ENCODE assay signal across 1 cellular context in genomic region chr1:234627009-234627950, GRCh38.
TF ChIP-seq lines count a peak whose summit lies in the region.

No MANE protein-coding gene starts in this region.

TF ChIP-seq in HepG2, 621 proteins besides CTCF, POLR2A, EP300 and RAD21 (continues in another document):
- 0 out of 4 replicates have a peak, but pooled peaks of 1 of the 2 experiments have one; percentile 38 for TF ChIP-seq KLF16 (CRISPR knock-in tag; IDR thresholded peaks at IDR 0.05)
- TF ChIP-seq PHF5A (CRISPR knock-in tag; IDR thresholded peaks at IDR 0.05; ENCODE audit: low read depth, unreplicated experiment) = peak; percentile 45
- 0 out of 2 replicates have a peak, but pooled peaks have one; percentile 54 for TF ChIP-seq ZNF614 (CRISPR knock-in tag; IDR thresholded peaks at IDR 0.05; ENCODE audit: borderline replicate concordance)
- no peak for TF ChIP-seq ISL2 (CRISPR knock-in tag; IDR thresholded peaks at IDR 0.05)
- peak; percentile 72 for TF ChIP-seq MED1 (CRISPR knock-in tag; IDR thresholded peaks at IDR 0.05)
- TF ChIP-seq HMG20B (CRISPR knock-in tag; conservative IDR thresholded peaks at IDR 0.05) = no peak
- TF ChIP-seq MAX (IDR thresholded peaks at IDR 0.05) = peak; percentile 21; the same call in 1 of the 2 replicates
- peak; percentile 49; the same call in 1 of the 2 replicates for TF ChIP-seq CEBPG (CRISPR knock-in tag; IDR thresholded peaks at IDR 0.05)
- 0 out of 2 replicates have a peak, but pooled peaks have one; percentile 19 for TF ChIP-seq FOXC1 (CRISPR knock-in tag; IDR thresholded peaks at IDR 0.05; ENCODE audit: borderline replicate concordance)
- 0 out of 2 replicates have a peak, but pooled peaks have one; percentile 32 for TF ChIP-seq ZNF335 (CRISPR knock-in tag; IDR thresholded peaks at IDR 0.05)
- TF ChIP-seq KDM3A (CRISPR knock-in tag; IDR thresholded peaks at IDR 0.05; ENCODE audit: low read depth) = no peak
- TF ChIP-seq KAT8 (CRISPR knock-in tag; IDR thresholded peaks at IDR 0.05) = 0 out of 2 replicates have a peak, but pooled peaks have one; percentile 30
- TF ChIP-seq FOXA3 (CRISPR knock-in tag; IDR thresholded peaks at IDR 0.05) = peak; percentile 40; the same call in 1 of the 2 replicates
- TF ChIP-seq HOMEZ (CRISPR knock-in tag; IDR thresholded peaks at IDR 0.05; ENCODE audit: low read depth) = peak; percentile 50; the same call in 1 of the 2 replicates
- TF ChIP-seq TEAD3 (CRISPR knock-in tag; optimal IDR thresholded peaks at IDR 0.05; ENCODE audit: borderline replicate concordance) = peak; percentile 96
- no peak for TF ChIP-seq ZNF3 (CRISPR knock-in tag; IDR thresholded peaks at IDR 0.05)
- TF ChIP-seq ZNF432 (CRISPR knock-in tag; IDR thresholded peaks at IDR 0.05; ENCODE audit: borderline replicate concordance) = no peak
- TF ChIP-seq HDAC2 (CRISPR knock-in tag; IDR thresholded peaks at IDR 0.05) = peak; percentile 40; the same call in 1 of the 2 replicates
- no peak for TF ChIP-seq ZFP1 (CRISPR knock-in tag; IDR thresholded peaks at IDR 0.05)
- TF ChIP-seq ZNF567 (CRISPR knock-in tag; IDR thresholded peaks at IDR 0.05; ENCODE audit: borderline replicate concordance) = 0 out of 2 replicates have a peak, but pooled peaks have one; percentile 78
- 0 out of 2 replicates have a peak, but pooled peaks have one; percentile 8 for TF ChIP-seq BCL6 (CRISPR knock-in tag; IDR thresholded peaks at IDR 0.05)
- TF ChIP-seq TAF1 (CRISPR knock-in tag; IDR thresholded peaks at IDR 0.05) = peak; percentile 19; the same call in 1 of the 2 replicates
- peak; percentile 56 for TF ChIP-seq NCOA2 (CRISPR knock-in tag; IDR thresholded peaks at IDR 0.05)
- TF ChIP-seq TCF12 (IDR thresholded peaks at IDR 0.05) = no peak
- no peak for TF ChIP-seq TCF12 (CRISPR knock-in tag; IDR thresholded peaks at IDR 0.05)
- TF ChIP-seq ZNF792 (CRISPR knock-in tag; IDR thresholded peaks at IDR 0.05) = peak; percentile 37; the same call in 1 of the 2 replicates
- TF ChIP-seq SOX6 (IDR thresholded peaks at IDR 0.05) = no peak
- TF ChIP-seq SOX6 (CRISPR knock-in tag; IDR thresholded peaks at IDR 0.05) = peak; percentile 48; the same call in 1 of the 2 replicates
- peak; percentile 51; the same call in 1 of the 2 replicates for TF ChIP-seq RCOR2 (CRISPR knock-in tag; IDR thresholded peaks at IDR 0.05)
- 0 out of 2 replicates have a peak, but pooled peaks have one; percentile 30 for TF ChIP-seq ZNF724P (CRISPR knock-in tag; IDR thresholded peaks at IDR 0.05; ENCODE audit: borderline replicate concordance)
- peak; percentile 65; the same call in 1 of the 2 replicates for TF ChIP-seq ELF3 (CRISPR knock-in tag; IDR thresholded peaks at IDR 0.05)
- peak; percentile 41; the same call in 1 of the 2 replicates for TF ChIP-seq RARA (CRISPR knock-in tag; IDR thresholded peaks at IDR 0.05)
- no peak for TF ChIP-seq RFXAP (CRISPR knock-in tag; IDR thresholded peaks at IDR 0.05; ENCODE audit: borderline replicate concordance)
- TF ChIP-seq JUND (CRISPR knock-in tag; IDR thresholded peaks at IDR 0.05) = no peak
- peak; percentile 60; the same call in 1 of the 2 replicates for TF ChIP-seq SOX5 (CRISPR knock-in tag; IDR thresholded peaks at IDR 0.05; ENCODE audit: borderline replicate concordance)
- TF ChIP-seq HNF4A (CRISPR knock-in tag; IDR thresholded peaks at IDR 0.05) = peak; percentile 81
- TF ChIP-seq ATF5 (CRISPR knock-in tag; IDR thresholded peaks at IDR 0.05; ENCODE audit: low read depth) = no peak
- 0 out of 2 replicates have a peak, but pooled peaks have one; percentile 38 for TF ChIP-seq THAP11 (CRISPR knock-in tag; IDR thresholded peaks at IDR 0.05)
- peak; percentile 57; the same call in 1 of the 2 replicates for TF ChIP-seq ZNF746 (CRISPR knock-in tag; IDR thresholded peaks at IDR 0.05)
- 0 out of 2 replicates have a peak, but pooled peaks have one; percentile 26 for TF ChIP-seq ZGPAT (CRISPR knock-in tag; IDR thresholded peaks at IDR 0.05)
- TF ChIP-seq SMC3 (IDR thresholded peaks at IDR 0.05; ENCODE audit: low read length) = 0 out of 2 replicates have a peak, but pooled peaks have one; percentile 3
- TF ChIP-seq NCOR1 (IDR thresholded peaks at IDR 0.05; ENCODE audit: borderline replicate concordance, low read length) = 0 out of 2 replicates have a peak, but pooled peaks have one; percentile 24
- TF ChIP-seq MAZ (IDR thresholded peaks at IDR 0.05; ENCODE audit: borderline replicate concordance, low read depth, low read length) = no peak
- TF ChIP-seq MAZ (CRISPR knock-in tag; IDR thresholded peaks at IDR 0.05; ENCODE audit: low read depth) = 0 out of 2 replicates have a peak, but pooled peaks have one; percentile 30
- peak; percentile 42; the same call in 1 of the 2 replicates for TF ChIP-seq HNF4G (IDR thresholded peaks at IDR 0.05; ENCODE audit: borderline replicate concordance, low read depth, low read length)
- no peak for TF ChIP-seq HNF4G (CRISPR knock-in tag; IDR thresholded peaks at IDR 0.05; ENCODE audit: borderline replicate concordance, low read depth)
- TF ChIP-seq SOX13 (IDR thresholded peaks at IDR 0.05) = no peak
- TF ChIP-seq SOX13 (CRISPR knock-in tag; conservative IDR thresholded peaks at IDR 0.05 in 1 of 2, IDR thresholded peaks at IDR 0.05 in 1 of 2) = peak in 1 of 2 experiments; percentile 48; a peak in 1 of 4 replicates
- 0 out of 2 replicates have a peak, but pooled peaks have one; percentile 25 for TF ChIP-seq ZKSCAN5 (CRISPR knock-in tag; IDR thresholded peaks at IDR 0.05)
- TF ChIP-seq CEBPB (IDR thresholded peaks at IDR 0.05; ENCODE audit: borderline replicate concordance, low read depth, low read length) = peak; percentile 80; the same call in 1 of the 2 replicates
- TF ChIP-seq, protein P1, sequence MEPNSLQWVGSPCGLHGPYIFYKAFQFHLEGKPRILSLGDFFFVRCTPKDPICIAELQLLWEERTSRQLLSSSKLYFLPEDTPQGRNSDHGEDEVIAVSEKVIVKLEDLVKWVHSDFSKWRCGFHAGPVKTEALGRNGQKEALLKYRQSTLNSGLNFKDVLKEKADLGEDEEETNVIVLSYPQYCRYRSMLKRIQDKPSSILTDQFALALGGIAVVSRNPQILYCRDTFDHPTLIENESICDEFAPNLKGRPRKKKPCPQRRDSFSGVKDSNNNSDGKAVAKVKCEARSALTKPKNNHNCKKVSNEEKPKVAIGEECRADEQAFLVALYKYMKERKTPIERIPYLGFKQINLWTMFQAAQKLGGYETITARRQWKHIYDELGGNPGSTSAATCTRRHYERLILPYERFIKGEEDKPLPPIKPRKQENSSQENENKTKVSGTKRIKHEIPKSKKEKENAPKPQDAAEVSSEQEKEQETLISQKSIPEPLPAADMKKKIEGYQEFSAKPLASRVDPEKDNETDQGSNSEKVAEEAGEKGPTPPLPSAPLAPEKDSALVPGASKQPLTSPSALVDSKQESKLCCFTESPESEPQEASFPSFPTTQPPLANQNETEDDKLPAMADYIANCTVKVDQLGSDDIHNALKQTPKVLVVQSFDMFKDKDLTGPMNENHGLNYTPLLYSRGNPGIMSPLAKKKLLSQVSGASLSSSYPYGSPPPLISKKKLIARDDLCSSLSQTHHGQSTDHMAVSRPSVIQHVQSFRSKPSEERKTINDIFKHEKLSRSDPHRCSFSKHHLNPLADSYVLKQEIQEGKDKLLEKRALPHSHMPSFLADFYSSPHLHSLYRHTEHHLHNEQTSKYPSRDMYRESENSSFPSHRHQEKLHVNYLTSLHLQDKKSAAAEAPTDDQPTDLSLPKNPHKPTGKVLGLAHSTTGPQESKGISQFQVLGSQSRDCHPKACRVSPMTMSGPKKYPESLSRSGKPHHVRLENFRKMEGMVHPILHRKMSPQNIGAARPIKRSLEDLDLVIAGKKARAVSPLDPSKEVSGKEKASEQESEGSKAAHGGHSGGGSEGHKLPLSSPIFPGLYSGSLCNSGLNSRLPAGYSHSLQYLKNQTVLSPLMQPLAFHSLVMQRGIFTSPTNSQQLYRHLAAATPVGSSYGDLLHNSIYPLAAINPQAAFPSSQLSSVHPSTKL (CRISPR knock-in tag; IDR thresholded peaks at IDR 0.05) = peak; percentile 70
- peak; percentile 28; the same call in 1 of the 2 replicates for TF ChIP-seq TFE3 (CRISPR knock-in tag; IDR thresholded peaks at IDR 0.05)
- 0 out of 2 replicates have a peak, but pooled peaks have one; percentile 9 for TF ChIP-seq TCF7 (IDR thresholded peaks at IDR 0.05; ENCODE audit: low read depth)
- TF ChIP-seq ERF (CRISPR knock-in tag; IDR thresholded peaks at IDR 0.05) = 0 out of 2 replicates have a peak, but pooled peaks have one; percentile 40
- peak in 1 of 2 experiments; percentile 10; a peak in 1 of 4 replicates for TF ChIP-seq ATF4 (CRISPR knock-in tag; IDR thresholded peaks at IDR 0.05)
- TF ChIP-seq RXRB (CRISPR knock-in tag; IDR thresholded peaks at IDR 0.05; ENCODE audit: borderline replicate concordance) = peak; percentile 67; the same call in 1 of the 2 replicates
- TF ChIP-seq WIZ (CRISPR knock-in tag; IDR thresholded peaks at IDR 0.05) = no peak
- no peak for TF ChIP-seq ZNF776 (CRISPR knock-in tag; IDR thresholded peaks at IDR 0.05)
- peak; percentile 49 for TF ChIP-seq ASH2L (IDR thresholded peaks at IDR 0.05; ENCODE audit: insufficient read length, low read depth, low read length)
- TF ChIP-seq GATAD2A (CRISPR knock-in tag; IDR thresholded peaks at IDR 0.05) = peak; percentile 76
- peak; percentile 54; the same call in 1 of the 2 replicates for TF ChIP-seq ZBTB38 (CRISPR knock-in tag; IDR thresholded peaks at IDR 0.05)
- TF ChIP-seq IRF2 (CRISPR knock-in tag; IDR thresholded peaks at IDR 0.05) = no peak
- peak; percentile 42; the same call in 1 of the 2 replicates for TF ChIP-seq SALL1 (CRISPR knock-in tag; IDR thresholded peaks at IDR 0.05)
- peak; percentile 37; the same call in 1 of the 2 replicates for TF ChIP-seq SAP130 (CRISPR knock-in tag; IDR thresholded peaks at IDR 0.05; ENCODE audit: low read depth)
- no peak for TF ChIP-seq SRSF1 (optimal IDR thresholded peaks at IDR 0.05; ENCODE audit: low read depth, low read length)
- TF ChIP-seq ZNF337 (CRISPR knock-in tag; IDR thresholded peaks at IDR 0.05; ENCODE audit: borderline replicate concordance, low read depth) = no peak
- 0 out of 2 replicates have a peak, but pooled peaks have one; percentile 36 for TF ChIP-seq ZMYM2 (CRISPR knock-in tag; IDR thresholded peaks at IDR 0.05)
- TF ChIP-seq PPARG (CRISPR knock-in tag; conservative IDR thresholded peaks at IDR 0.05) = 0 out of 2 replicates have a peak, but pooled peaks have one; percentile 23
- TF ChIP-seq, protein P2, sequence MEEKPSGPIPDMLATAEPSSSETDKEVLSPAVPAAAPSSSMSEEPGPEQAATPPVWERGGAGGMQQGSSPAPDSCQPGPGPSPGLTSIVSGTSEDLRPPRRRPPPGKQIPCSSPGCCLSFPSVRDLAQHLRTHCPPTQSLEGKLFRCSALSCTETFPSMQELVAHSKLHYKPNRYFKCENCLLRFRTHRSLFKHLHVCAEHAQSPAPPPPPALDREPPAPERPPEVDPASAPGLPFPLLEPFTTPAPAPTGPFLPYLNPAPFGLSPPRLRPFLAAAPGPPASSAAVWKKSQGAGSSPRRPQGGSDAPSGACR (CRISPR knock-in tag; IDR thresholded peaks at IDR 0.05) = no peak
- TF ChIP-seq ZNF749 (CRISPR knock-in tag; IDR thresholded peaks at IDR 0.05; ENCODE audit: borderline replicate concordance) = no peak
